In genomic region chr6:124947821-124948451, GRCh38 we compare ENCODE assay signal across 2 cellular contexts.
TF ChIP-seq lines count a peak whose summit lies in the region.

No MANE protein-coding gene starts in this region.

TF ChIP-seq in IMR-90, 13 proteins besides CTCF, POLR2A, EP300 and RAD21:
- TF ChIP-seq MAFK (IDR thresholded peaks at IDR 0.05; ENCODE audit: low read depth, low read length) (peak; percentile 12; the same call in 1 of the 2 replicates), FOS (IDR thresholded peaks at IDR 0.05; ENCODE audit: low read depth, low read length) (peak; percentile 32; the same call in 1 of the 2 replicates), CEBPB (IDR thresholded peaks at IDR 0.05; ENCODE audit: low read depth, low read length) (0 out of 2 replicates have a peak, but pooled peaks have one; percentile 1), ELK1 (IDR thresholded peaks at IDR 0.05; ENCODE audit: borderline replicate concordance, low read depth, low read length) (no peak)

TF ChIP-seq in endothelial cell of umbilical vein, 7 proteins besides CTCF, POLR2A, EP300 and RAD21:
- peak; percentile 50 for TF ChIP-seq FOS (IDR thresholded peaks at IDR 0.05; ENCODE audit: borderline replicate concordance, insufficient read depth, low read length)
- peak; percentile 14 for TF ChIP-seq GATA2 (IDR thresholded peaks at IDR 0.05; ENCODE audit: insufficient read depth, insufficient read length, low read depth, low read length)
- no peak for TF ChIP-seq EZH2 (IDR thresholded peaks at IDR 0.05; ENCODE audit: borderline replicate concordance, low read depth, low read length, severe bottlenecking)
